23 cellular contexts compared by ENCODE assay signal in genomic region chr1:195637474-195637873, GRCh38.
A peak's percentile ranks its signal among the peaks of the same experiment; 100 is the strongest.
DNase-seq lines count a peak whose midpoint lies in the region; ATAC-seq and TF ChIP-seq lines count a peak whose summit lies in the region.
"Had no signal": no experiment of that assay in that cellular context is flagged by ENCODE, and none has a peak within 500 bp of the region (broad histone marks: within the 10 kb centered on the region; RNA-seq: fewer than 3 reads in every experiment).

No MANE protein-coding gene starts in this region.

- H3F3A ChIP-seq in OCI-LY1 (ENCODE audit: insufficient read depth, low read length) = no peaks in the 10 kb centered on the region

- no peak for ATAC-seq in stimulated activated memory B cell treated with anti-CD40 and anti-IgM and Interleukin-4, amounts not matched to agents 10 μg/mL and 1 μg/mL and 100 μg/mL, for 72 hours
- ATAC-seq: body of pancreas; CD8-positive, alpha-beta T cell; left lung had no signal

- H3K9ac ChIP-seq in OCI-LY1 (ENCODE audit: low read length) = no peak overlapping the region

- TF ChIP-seq CTCF in HFF-Myc (IDR thresholded peaks at IDR 0.05; ENCODE audit: low read depth, low read length, missing control alignments) (no peak), OCI-LY1 (IDR thresholded peaks at IDR 0.05; ENCODE audit: low read length) (no peak), adrenal gland (IDR thresholded peaks at IDR 0.05) (no peak)

- peak; percentile 29 for DNase-seq in HFF-Myc (ENCODE audit: extremely low read depth, low read depth)
- DNase-seq in dedifferentiated amniotic fluid mesenchymal stem cell (ENCODE audit: extremely low spot score) = peak; percentile 37
- no peak for DNase-seq in MG63
- no peak for DNase-seq in GF-D8 (lab: John Stamatoyannopoulos, UW)
- no peak for DNase-seq in adrenal gland
- DNase-seq: activated CD4-positive, alpha-beta T cell treated with anti-CD3 and anti-CD28 coated beads, Interleukin-2, amount 10 ng/mL, durations not matched to agents 24 days and 14 days; activated naive CD8-positive, alpha-beta T cell treated with anti-CD3 and anti-CD28 coated beads for 36 hours; body of pancreas; CD8-positive, alpha-beta T cell; glutamatergic neuron; H9; Kasumi-1; left lung; NCI-H1092; nephron progenitor cell; SHP77; stimulated activated CD4-positive, alpha-beta T cell treated with anti-CD3 and anti-CD28 coated beads, Interleukin-2, amount 100 ng/mL, for 24 hours; stimulated activated naive CD4-positive, alpha-beta T cell; tibial artery had no signal

- H3K36me3 ChIP-seq in ACC112 (ENCODE audit: insufficient read depth, low read length) (no peaks in the 10 kb centered on the region), OCI-LY1 (ENCODE audit: insufficient read depth, low read length) (no peaks in the 10 kb centered on the region), MG63 (no peaks in the 10 kb centered on the region), adrenal gland (replicated peaks in 1 of 2) (no peaks in the 10 kb centered on the region)
- H3K36me3 ChIP-seq: left lung, tibial artery had no signal

- 38 to 50% (median 46%) methylated on average over 5 of the region's 5 CpGs for WGBS in adrenal gland, 4 donors

- H4K20me1 ChIP-seq in OCI-LY1 (ENCODE audit: insufficient read depth, low read length) = no peaks in the 10 kb centered on the region

- H3K4me3 ChIP-seq in ACC112 (ENCODE audit: low read depth, low read length) (peak overlapping the region; percentile 17; the same call in 1 of the 2 replicates), HFF-Myc (replicated peaks; ENCODE audit: low read depth, low read length) (no peak overlapping the region), OCI-LY1 (ENCODE audit: low read depth, low read length, poor library complexity, severe bottlenecking) (no peak overlapping the region), MG63 (no peak overlapping the region), adrenal gland (no peak overlapping the region)
- H3K4me3 ChIP-seq: body of pancreas, left lung, tibial artery had no signal

- no peaks in the 10 kb centered on the region for H3K4me1 Mint-ChIP-seq in stimulated activated memory B cell treated with anti-CD40 and anti-IgM and Interleukin-4, amounts not matched to agents 10 μg/mL and 1 μg/mL and 100 μg/mL, for 72 hours
- H3K4me1 Mint-ChIP-seq: activated CD4-positive, alpha-beta T cell treated with anti-CD3 and anti-CD28 coated beads, Interleukin-2, amount 10 ng/mL, durations not matched to agents 24 days and 14 days; activated naive CD8-positive, alpha-beta T cell treated with anti-CD3 and anti-CD28 coated beads for 36 hours; H9; nephron progenitor cell had no signal

- no peaks in the 10 kb centered on the region for H3K27me3 Mint-ChIP-seq in stimulated activated memory B cell treated with anti-CD40 and anti-IgM and Interleukin-4, amounts not matched to agents 10 μg/mL and 1 μg/mL and 100 μg/mL, for 72 hours
- H3K27me3 Mint-ChIP-seq: activated CD4-positive, alpha-beta T cell treated with anti-CD3 and anti-CD28 coated beads, Interleukin-2, amount 10 ng/mL, durations not matched to agents 24 days and 14 days; activated naive CD8-positive, alpha-beta T cell treated with anti-CD3 and anti-CD28 coated beads for 36 hours had no signal

- H3K9me3 Mint-ChIP-seq in stimulated activated memory B cell treated with anti-CD40 and anti-IgM and Interleukin-4, amounts not matched to agents 10 μg/mL and 1 μg/mL and 100 μg/mL, for 72 hours = no peaks in the 10 kb centered on the region
- H3K9me3 Mint-ChIP-seq: activated naive CD8-positive, alpha-beta T cell treated with anti-CD3 and anti-CD28 coated beads for 36 hours; H9; T-helper 1 cell treated with Interleukin-12 subunit alpha and Interleukin-12 subunit beta and Interleukin-4 antibody, amounts not matched to agents 30 μg/mL and 1 μg/mL, for 36 hours had no signal

- intact Hi-C loops in adrenal gland (cut with DNase I) = no loop called here

- no peak overlapping the region for H3K27ac Mint-ChIP-seq in stimulated activated memory B cell treated with anti-CD40 and anti-IgM and Interleukin-4, amounts not matched to agents 10 μg/mL and 1 μg/mL and 100 μg/mL, for 72 hours
- H3K27ac Mint-ChIP-seq: activated CD4-positive, alpha-beta T cell treated with anti-CD3 and anti-CD28 coated beads, Interleukin-2, amount 10 ng/mL, durations not matched to agents 24 days and 14 days; activated naive CD8-positive, alpha-beta T cell treated with anti-CD3 and anti-CD28 coated beads for 36 hours; CD8-positive, alpha-beta T cell; H9; nephron progenitor cell; T-helper 1 cell treated with Interleukin-12 subunit alpha and Interleukin-12 subunit beta and Interleukin-4 antibody, amounts not matched to agents 30 μg/mL and 1 μg/mL, for 36 hours had no signal

- no peak overlapping the region for H3K4me3 Mint-ChIP-seq in stimulated activated memory B cell treated with anti-CD40 and anti-IgM and Interleukin-4, amounts not matched to agents 10 μg/mL and 1 μg/mL and 100 μg/mL, for 72 hours
- H3K4me3 Mint-ChIP-seq: activated CD4-positive, alpha-beta T cell treated with anti-CD3 and anti-CD28 coated beads, Interleukin-2, amount 10 ng/mL, durations not matched to agents 24 days and 14 days; activated naive CD8-positive, alpha-beta T cell treated with anti-CD3 and anti-CD28 coated beads for 36 hours; CD8-positive, alpha-beta T cell; H9; nephron progenitor cell; T-helper 1 cell treated with Interleukin-12 subunit alpha and Interleukin-12 subunit beta and Interleukin-4 antibody, amounts not matched to agents 30 μg/mL and 1 μg/mL, for 36 hours had no signal

- H3K27me3 ChIP-seq in ACC112 (ENCODE audit: insufficient read depth, low read length) = no peaks in the 10 kb centered on the region
- no peaks in the 10 kb centered on the region for H3K27me3 ChIP-seq in OCI-LY1 (ENCODE audit: insufficient read depth, low read length)
- H3K27me3 ChIP-seq in MG63 = no peaks in the 10 kb centered on the region
- H3K27me3 ChIP-seq in adrenal gland = no peaks in the 10 kb centered on the region
- H3K27me3 ChIP-seq: body of pancreas, left lung, tibial artery had no signal

- no peaks in the 10 kb centered on the region for H3K9me3 ChIP-seq in OCI-LY1 (ENCODE audit: low read length)
- no peaks in the 10 kb centered on the region for H3K9me3 ChIP-seq in MG63
- H3K9me3 ChIP-seq in adrenal gland (replicated peaks in 1 of 3) = no peaks in the 10 kb centered on the region
- H3K9me3 ChIP-seq: body of pancreas, left lung had no signal

- H2AFZ ChIP-seq in ACC112 (ENCODE audit: low read length, unreplicated experiment) (no peak overlapping the region), OCI-LY1 (ENCODE audit: low read length) (0 out of 2 replicates have a peak overlapping the region, but pooled peaks have one; percentile 19)

- H3K4me1 ChIP-seq in ACC112 (ENCODE audit: control insufficient read depth, insufficient read depth, low read length, unreplicated experiment) = no peaks in the 10 kb centered on the region
- H3K4me1 ChIP-seq in OCI-LY1 (ENCODE audit: insufficient read depth, low read length, severe bottlenecking) = peaks cover 6% of the 10 kb centered on the region
- no peaks in the 10 kb centered on the region for H3K4me1 ChIP-seq in adrenal gland (replicated peaks in 1 of 2)
- H3K4me1 ChIP-seq: body of pancreas, left lung, tibial artery had no signal

- H3K4me2 ChIP-seq in OCI-LY1 (ENCODE audit: low read length) = no peak overlapping the region

- no peaks in the 10 kb centered on the region for H3K9me2 ChIP-seq in OCI-LY1 (ENCODE audit: low read depth, low read length)

- no peak for TF ChIP-seq POLR2A in adrenal gland (IDR thresholded peaks at IDR 0.05)

- H3K27ac ChIP-seq in ACC112 (ENCODE audit: low read depth, low read length) (no peak overlapping the region), OCI-LY1 (ENCODE audit: low read depth, low read length, poor library complexity, severe bottlenecking) (no peak overlapping the region), adrenal gland (no peak overlapping the region)
- H3K27ac ChIP-seq: body of pancreas, left lung, tibial artery had no signal

- no peaks in the 10 kb centered on the region for H3K36me3 Mint-ChIP-seq in stimulated activated memory B cell treated with anti-CD40 and anti-IgM and Interleukin-4, amounts not matched to agents 10 μg/mL and 1 μg/mL and 100 μg/mL, for 72 hours
- H3K36me3 Mint-ChIP-seq: activated naive CD8-positive, alpha-beta T cell treated with anti-CD3 and anti-CD28 coated beads for 36 hours; CD8-positive, alpha-beta T cell had no signal

- H3K79me2 ChIP-seq in ACC112 (ENCODE audit: control insufficient read depth, insufficient read depth, low read length, unreplicated experiment) (no peaks in the 10 kb centered on the region), OCI-LY1 (ENCODE audit: insufficient read depth, low read length) (no peaks in the 10 kb centered on the region)

Comparison
In these comparisons a context has a peak if more than half of its experiments do, and no peak if none do; other contexts are left out.
1. DNase-seq: peak in HFF-Myc (single experiment) and dedifferentiated amniotic fluid mesenchymal stem cell (single experiment); none in MG63 (single experiment), GF-D8 (single experiment) and adrenal gland (0 of 7).